13 cellular contexts compared by ENCODE assay signal in the genomic region with DNA sequence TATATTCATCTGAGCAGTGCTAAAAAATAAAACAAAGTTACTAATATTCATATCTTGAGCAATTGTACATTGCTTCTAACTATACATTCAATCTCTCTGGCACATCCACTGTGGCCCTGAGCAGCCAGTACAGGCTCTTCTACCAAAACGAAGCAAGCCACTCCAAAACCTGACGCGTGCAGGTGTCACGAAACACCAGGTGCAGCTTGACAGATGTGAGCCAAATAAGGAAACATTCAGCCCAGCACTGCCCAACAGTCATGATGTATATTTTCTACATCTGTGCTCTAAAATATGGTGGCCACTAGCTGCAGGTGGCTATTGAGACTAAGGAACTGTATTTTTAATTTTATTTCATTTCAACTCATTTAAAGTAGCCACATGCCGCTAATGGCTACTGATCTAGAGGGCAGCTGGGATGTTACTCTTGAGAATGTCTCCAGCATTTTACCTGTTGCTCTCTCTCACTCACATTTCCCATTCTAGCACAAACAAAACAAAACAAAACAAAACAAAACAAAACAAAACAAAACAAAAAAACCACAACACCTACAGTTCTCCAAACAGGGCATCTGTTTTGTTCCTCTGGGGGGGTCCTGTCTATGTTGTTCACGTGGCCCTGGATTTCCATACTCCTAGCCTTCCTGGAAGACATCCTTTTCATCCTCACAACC.
DNase-seq lines count a peak whose midpoint lies in the region; ATAC-seq and TF ChIP-seq lines count a peak whose summit lies in the region.
"Had no signal": no experiment of that assay in that cellular context is flagged by ENCODE, and none has a peak within 500 bp of the region (broad histone marks: within the 10 kb centered on the region; RNA-seq: fewer than 3 reads in every experiment).

No MANE protein-coding gene starts in this region.

- H3K27me3 Mint-ChIP-seq in activated CD4-positive, alpha-beta memory T cell treated with anti-CD3 and anti-CD28 coated beads for 36 hours, result no peaks in the 10 kb centered on the region

- no peak overlapping the region for H3K14ac ChIP-seq in IMR-90 (replicated peaks; ENCODE audit: low read depth, low read length)

- CTCF ChIA-PET in IMR-90 (lab: Yijun Ruan, JAX) (no interaction called here), PC-3 (lab: Charles Lee) (no interaction called here)
- CTCF ChIA-PET in activated CD4-positive, alpha-beta memory T cell treated with anti-CD3 and anti-CD28 coated beads for 36 hours (lab: Charles Lee), result no interaction called here

- no peaks in the 10 kb centered on the region for H3K4me1 Mint-ChIP-seq in activated CD4-positive, alpha-beta memory T cell treated with anti-CD3 and anti-CD28 coated beads for 36 hours (ENCODE audit: low read depth)

- H3K4me2 ChIP-seq in BLaER1 treated with 17β-estradiol and CSF1 and Interleukin-3, amounts not matched to agents 10 nM and 100 nM, result peak overlapping the region; percentile 65 to 91 (median 78)
- H3K4me2 ChIP-seq in IMR-90 (ENCODE audit: low read depth, low read length) (no peak overlapping the region), PC-3 (ENCODE audit: low read length) (no peak overlapping the region)

- peaks cover 15% of the 10 kb centered on the region for H3K9me3 Mint-ChIP-seq in activated CD4-positive, alpha-beta memory T cell treated with anti-CD3 and anti-CD28 coated beads for 36 hours

- no peak overlapping the region for H2AK9ac ChIP-seq in IMR-90 (replicated peaks; ENCODE audit: low read depth, low read length, poor library complexity)

- BruUV-seq in IMR-90 (replicated peaks; lab: Mats Ljungman, UMichigan) (no TSS peak), PC-3 (replicated peaks; lab: Mats Ljungman, UMichigan) (no TSS peak)

- no peaks in the 10 kb centered on the region for H3K79me2 ChIP-seq in PC-3 (ENCODE audit: low read length)

- in situ Hi-C loops in IMR-90 (cut with MboI; ENCODE audit: low sequenced_read_pairs), result no loop called here

- ATAC-seq in GM19328 (IDR thresholded peaks at IDR 0.05; ENCODE audit: unreplicated experiment) (peak; percentile 49), IMR-90 (ENCODE audit: low read depth) (no peak), PC-3 (no peak), GM21576 (IDR thresholded peaks at IDR 0.05; ENCODE audit: unreplicated experiment) (no peak), GM18505 (IDR thresholded peaks at IDR 0.05; ENCODE audit: unreplicated experiment) (no peak)
- ATAC-seq: HCT116 had no signal

- H3F3A ChIP-seq in PC-3 (ENCODE audit: low read length, unreplicated experiment), result no peaks in the 10 kb centered on the region

- no peak overlapping the region for H3K4me3 Mint-ChIP-seq in activated CD4-positive, alpha-beta memory T cell treated with anti-CD3 and anti-CD28 coated beads for 36 hours

- TF ChIP-seq CTCF in IMR-90 (conservative IDR thresholded peaks at IDR 0.05; ENCODE audit: low read depth, low read length) (no peak), PC-3 (conservative IDR thresholded peaks at IDR 0.05; ENCODE audit: low read depth, low read length) (no peak)

- WGBS in IMR-90 (ENCODE audit: extremely low coverage in 2 of 2, insufficient read length in 1 of 2), 2 experiments, result 75% methylated on average over 1 of the region's 6 CpGs; no CpG with 5 or more reads in 1 of the 2 experiments

- peaks cover 10 to 42% of the 10 kb centered on the region in 2 experiments for H3K79me1 ChIP-seq in IMR-90 (ENCODE audit: low read depth in 1 of 2, low read length in 2 of 2)

- no peak for TF ChIP-seq POLR2A in IMR-90 (IDR thresholded peaks at IDR 0.05; ENCODE audit: low read depth, low read length)
- TF ChIP-seq POLR2A in GM18505 (IDR thresholded peaks at IDR 0.05; ENCODE audit: borderline replicate concordance, extremely low read depth, insufficient read depth, insufficient read length), result no peak

- no peak overlapping the region for H3K56ac ChIP-seq in IMR-90 (ENCODE audit: extremely low read depth, insufficient read depth, low read length)

- H3K27ac Mint-ChIP-seq in activated CD4-positive, alpha-beta memory T cell treated with anti-CD3 and anti-CD28 coated beads for 36 hours, result no peak overlapping the region

- dilution Hi-C loops in IMR-90 (cut with HindIII; ENCODE audit: low sequenced_read_pairs, unreplicated experiment), result no loop called here

- no peak overlapping the region for H4K8ac ChIP-seq in IMR-90 (ENCODE audit: low read depth in 2 of 2, low read length in 2 of 2)

- intact Hi-C loops in IMR-90 (cut with micrococcal nuclease), result no loop called here
- intact Hi-C loops in PC-3 (cut with micrococcal nuclease), result no loop called here
- intact Hi-C loops in activated CD4-positive, alpha-beta memory T cell treated with anti-CD3 and anti-CD28 coated beads for 36 hours (cut with micrococcal nuclease), result no loop called here

- no peak for TF ChIP-seq RAD21 in IMR-90 (IDR thresholded peaks at IDR 0.05; ENCODE audit: low read length)

- peaks cover 10 to 28% (median 21%) of the 10 kb centered on the region in 11 experiments for H3K9me3 ChIP-seq in BLaER1 treated with 17β-estradiol and CSF1 and Interleukin-3, amounts not matched to agents 10 nM and 100 nM (replicated peaks in 1 of 11)
- H3K9me3 ChIP-seq in IMR-90 (ENCODE audit: control insufficient read depth, insufficient read depth, low read length), result no peaks in the 10 kb centered on the region
- no peaks in the 10 kb centered on the region for H3K9me3 ChIP-seq in PC-3 (ENCODE audit: low read length)

- peak overlapping the region in 5 of 10 experiments; percentile 14 to 44 (median 24); a peak in 8 of 20 replicates for H3K4me3 ChIP-seq in BLaER1 treated with 17β-estradiol and CSF1 and Interleukin-3, amounts not matched to agents 10 nM and 100 nM
- no peak overlapping the region for H3K4me3 ChIP-seq in IMR-90 (ENCODE audit: insufficient read depth, low read depth, low read length)
- H3K4me3 ChIP-seq in PC-3 (ENCODE audit: low read length), result no peak overlapping the region

- H3K36me3 Mint-ChIP-seq in activated CD4-positive, alpha-beta memory T cell treated with anti-CD3 and anti-CD28 coated beads for 36 hours, result no peaks in the 10 kb centered on the region

- H3K18ac ChIP-seq in IMR-90 (ENCODE audit: low read depth, low read length), result no peak overlapping the region

- H3K27ac ChIP-seq in BLaER1 treated with 17β-estradiol and CSF1 and Interleukin-3, amounts not matched to agents 10 nM and 100 nM, result peak overlapping the region in 5 of 11 experiments; percentile 1 to 51 (median 27); a peak in 4 of 22 replicates
- H3K27ac ChIP-seq in IMR-90 (ENCODE audit: insufficient read depth, low read length), result no peak overlapping the region
- no peak overlapping the region for H3K27ac ChIP-seq in PC-3 (ENCODE audit: low read length)

- H2AK5ac ChIP-seq in IMR-90 (ENCODE audit: low read depth, low read length), result no peak overlapping the region

- DNase-seq in IMR-90, result no peak
- DNase-seq in SHP77 (lab: John Stamatoyannopoulos, UW), result peak; percentile 57 to 71
- no peak for DNase-seq in PC-3
- DNase-seq in activated CD4-positive, alpha-beta memory T cell treated with anti-CD3 and anti-CD28 coated beads for 36 hours, result no peak
- DNase-seq: activated T-cell treated with anti-CD3 and anti-CD28 coated beads for 4 hours; anterior cingulate cortex; effector memory CD4-positive, alpha-beta T cell; spleen had no signal

- peaks cover 4 to 67% (median 51%) of the 10 kb centered on the region in 11 experiments; a peak in 15 of 22 replicates for H4K20me1 ChIP-seq in BLaER1 treated with 17β-estradiol and CSF1 and Interleukin-3, amounts not matched to agents 10 nM and 100 nM
- H4K20me1 ChIP-seq in IMR-90 (ENCODE audit: insufficient read depth, low read length), result peaks cover 4% of the 10 kb centered on the region; the same call in 1 of the 2 replicates
- no peaks in the 10 kb centered on the region for H4K20me1 ChIP-seq in PC-3 (ENCODE audit: low read length)

- POLR2A ChIA-PET in IMR-90 (lab: Charles Lee; ENCODE audit: unreplicated experiment), result no interaction called here
- POLR2A ChIA-PET in PC-3 (lab: Charles Lee; ENCODE audit: unreplicated experiment), result no interaction called here
- POLR2A ChIA-PET in activated CD4-positive, alpha-beta memory T cell treated with anti-CD3 and anti-CD28 coated beads for 36 hours (lab: Charles Lee), result no interaction called here

- no peak overlapping the region for H3K23ac ChIP-seq in IMR-90 (ENCODE audit: low read depth, low read length)

- peak overlapping the region in 6 of 11 experiments; percentile 14 to 72 (median 36); a peak in 6 of 22 replicates for H3K9ac ChIP-seq in BLaER1 treated with 17β-estradiol and CSF1 and Interleukin-3, amounts not matched to agents 10 nM and 100 nM
- no peak overlapping the region for H3K9ac ChIP-seq in IMR-90 (ENCODE audit: low read depth, low read length)
- H3K9ac ChIP-seq in PC-3 (ENCODE audit: low read length), result no peak overlapping the region

- H3K9me2 ChIP-seq in PC-3 (replicated peaks; ENCODE audit: low read length), result no peaks in the 10 kb centered on the region

- H3K4ac ChIP-seq in IMR-90 (ENCODE audit: low read depth, low read length), result 0 out of 2 replicates have a peak overlapping the region, but pooled peaks have one; percentile 25

- H2AFZ ChIP-seq in IMR-90 (replicated peaks; ENCODE audit: low read length, poor library complexity) (no peak overlapping the region), PC-3 (ENCODE audit: low read length) (no peak overlapping the region)

- H3K9me1 ChIP-seq in IMR-90 (ENCODE audit: insufficient read depth, low read length), result peaks cover 14% of the 10 kb centered on the region

- no peaks in the 10 kb centered on the region for H3K27me3 ChIP-seq in BLaER1 treated with 17β-estradiol and CSF1 and Interleukin-3, amounts not matched to agents 10 nM and 100 nM
- H3K27me3 ChIP-seq in IMR-90 (ENCODE audit: control insufficient read depth, insufficient read depth, low read length) (no peaks in the 10 kb centered on the region), PC-3 (ENCODE audit: low read length) (no peaks in the 10 kb centered on the region)
- H3K27me3 ChIP-seq: spleen had no signal

- no peak overlapping the region for H2BK20ac ChIP-seq in IMR-90 (ENCODE audit: low read depth, low read length)

- no peak overlapping the region for H4K5ac ChIP-seq in IMR-90 (ENCODE audit: low read depth, low read length)

- H3K36me3 ChIP-seq in BLaER1 treated with 17β-estradiol and CSF1 and Interleukin-3, amounts not matched to agents 10 nM and 100 nM, result peaks cover 0 to 21% (median 7%) of the 10 kb centered on the region in 11 experiments; a peak in 11 of 22 replicates
- no peaks in the 10 kb centered on the region for H3K36me3 ChIP-seq in IMR-90 (ENCODE audit: control insufficient read depth, insufficient read depth, low read length)
- H3K36me3 ChIP-seq in PC-3 (ENCODE audit: low read depth, low read length), result no peaks in the 10 kb centered on the region
- H3K36me3 ChIP-seq: spleen had no signal

- no peak overlapping the region for H4K91ac ChIP-seq in IMR-90 (ENCODE audit: insufficient read depth, low read depth, low read length)

- H2BK15ac ChIP-seq in IMR-90 (ENCODE audit: low read depth, low read length), result no peak overlapping the region

- no peak overlapping the region for H2BK5ac ChIP-seq in IMR-90 (ENCODE audit: low read depth, low read length, poor library complexity, severe bottlenecking)

- no peak overlapping the region for H2BK120ac ChIP-seq in IMR-90 (ENCODE audit: low read depth, low read length)

- peaks cover 20 to 47% (median 34%) of the 10 kb centered on the region in 10 experiments for H3K4me1 ChIP-seq in BLaER1 treated with 17β-estradiol and CSF1 and Interleukin-3, amounts not matched to agents 10 nM and 100 nM
- H3K4me1 ChIP-seq in IMR-90 (ENCODE audit: control insufficient read depth, insufficient read depth, low read length), result peaks cover 11% of the 10 kb centered on the region
- H3K4me1 ChIP-seq in PC-3 (ENCODE audit: insufficient read depth, low read length), result no peaks in the 10 kb centered on the region

Comparison
In these comparisons a context has a peak if more than half of its experiments do, and no peak if none do; other contexts are left out.
1. H3K4me2 ChIP-seq: peak in BLaER1 treated with 17β-estradiol and CSF1 and Interleukin-3, amounts not matched to agents 10 nM and 100 nM (11 of 11); none in IMR-90 (single experiment) and PC-3 (single experiment).
2. H3K9ac ChIP-seq: peak in BLaER1 treated with 17β-estradiol and CSF1 and Interleukin-3, amounts not matched to agents 10 nM and 100 nM (6 of 11); none in IMR-90 (single experiment) and PC-3 (single experiment).
3. DNase-seq: peak in SHP77 (2 of 2); none in IMR-90 (single experiment), PC-3 (single experiment) and activated CD4-positive, alpha-beta memory T cell treated with anti-CD3 and anti-CD28 coated beads for 36 hours (single experiment).